8 cellular contexts compared by ENCODE assay signal in the genomic region with DNA sequence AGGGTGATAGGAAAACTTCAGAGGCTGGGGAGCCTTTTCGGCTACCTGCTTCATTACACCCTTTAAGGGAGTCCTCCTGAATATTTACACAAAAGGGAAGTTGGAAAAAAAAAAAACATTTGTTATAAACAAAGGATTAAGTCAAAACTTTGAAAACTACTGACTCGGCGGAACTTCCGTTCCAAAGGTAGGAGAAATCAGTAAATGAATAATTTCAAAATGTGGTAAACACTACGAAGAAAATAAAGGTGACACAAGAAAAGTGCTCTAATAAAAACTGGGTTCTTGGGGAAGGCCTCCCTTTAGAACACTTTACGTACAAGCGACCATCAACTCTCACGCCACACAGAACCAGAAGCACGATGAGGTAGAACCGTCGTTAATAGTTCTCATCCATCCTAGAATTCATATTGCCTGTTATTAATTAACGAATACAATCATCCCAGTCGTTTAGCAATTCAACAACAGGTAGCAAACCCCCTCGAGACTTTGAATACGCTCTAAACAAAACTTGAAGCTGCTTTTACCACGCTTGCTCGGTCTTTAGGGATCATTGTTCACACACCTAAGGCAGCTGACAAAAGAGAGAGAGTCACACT. TPM values are rescaled to one million over a fixed set of nuclear protein-coding genes. Genes with fewer than 3 reads are reported as not detected.
A peak's percentile ranks its signal among the peaks of the same experiment; 100 is the strongest.
DNase-seq lines count a peak whose midpoint lies in the region; ATAC-seq and TF ChIP-seq lines count a peak whose summit lies in the region.

No MANE protein-coding gene starts in this region.

- no peaks in the 10 kb centered on the region for H3K36me3 ChIP-seq in PC-9 (ENCODE audit: low read depth)
- no peaks in the 10 kb centered on the region for H3K36me3 ChIP-seq in duodenal mucosa (ENCODE audit: control insufficient read depth in 1 of 2, insufficient read depth in 2 of 2, low read length in 2 of 2)

- H3K4me3 Mint-ChIP-seq in naive thymus-derived CD8-positive, alpha-beta T cell, result peak overlapping the region; percentile 85 to 98 (median 92)

- H3F3A ChIP-seq in PC-9 (ENCODE audit: insufficient read depth, low read depth), result peaks cover 21% of the 10 kb centered on the region

- H3K27me3 Mint-ChIP-seq in naive thymus-derived CD8-positive, alpha-beta T cell, result no peaks in the 10 kb centered on the region

- peak overlapping the region; percentile 97 for H3K4me2 ChIP-seq in PC-9

- ATAC-seq in GM19467 (IDR thresholded peaks at IDR 0.05; ENCODE audit: unreplicated experiment) (peak; percentile 3), HG03139 (IDR thresholded peaks at IDR 0.05; ENCODE audit: unreplicated experiment) (no peak), GM18867 (IDR thresholded peaks at IDR 0.05; ENCODE audit: unreplicated experiment) (no peak)
- ATAC-seq in naive thymus-derived CD8-positive, alpha-beta T cell, result peak in 1 of 2 donors; percentile 2

- CTCF ChIA-PET in PC-9 (lab: Charles Lee), result interaction anchor here (0.6 kb wide), 1 partner anchor 233 kb away, joined by 14 read pairs; no protein-coding TSS in a partner anchor

- intact Hi-C loops in PC-9 (cut with micrococcal nuclease; ENCODE audit: unreplicated experiment), result loop anchor here (5.0 kb wide), 1 partner anchor 459 kb away; no protein-coding TSS in a partner anchor

- H3K4me1 ChIP-seq in PC-9 (replicated peaks; ENCODE audit: insufficient read depth), result peaks cover 20% of the 10 kb centered on the region
- peaks cover 15 to 20% of the 10 kb centered on the region in 2 donors for H3K4me1 ChIP-seq in duodenal mucosa (ENCODE audit: control insufficient read depth in 1 of 2, insufficient read depth in 2 of 2, low read length in 2 of 2)

- H3K4me1 Mint-ChIP-seq in naive thymus-derived CD8-positive, alpha-beta T cell, result peaks cover 9 to 47% (median 35%) of the 10 kb centered on the region in 4 donors

- H3K27me3 ChIP-seq in PC-9 (ENCODE audit: insufficient read depth, low read depth) (no peaks in the 10 kb centered on the region), duodenal mucosa (ENCODE audit: control insufficient read depth in 1 of 2, insufficient read depth in 2 of 2, low read length in 2 of 2) (no peaks in the 10 kb centered on the region)

- H2AFZ ChIP-seq in PC-9, result peak overlapping the region; percentile 73

- H3K9me2 ChIP-seq in PC-9 (ENCODE audit: insufficient read depth), result no peaks in the 10 kb centered on the region

- H4K20me1 ChIP-seq in PC-9 (ENCODE audit: insufficient read depth), result peaks cover 44% of the 10 kb centered on the region

- peak; percentile 14 for DNase-seq in AG20443 (ENCODE audit: low spot score)
- DNase-seq in PC-9, result no peak
- peak in 2 of 10 donors; percentile 13 to 15 for DNase-seq in naive thymus-derived CD8-positive, alpha-beta T cell
- DNase-seq in 8988T, result no peak

- TF ChIP-seq CTCF in PC-9 (conservative IDR thresholded peaks at IDR 0.05), result no peak

- no peaks in the 10 kb centered on the region for H3K9me3 Mint-ChIP-seq in naive thymus-derived CD8-positive, alpha-beta T cell

- POLR2A ChIA-PET in PC-9 (lab: Charles Lee; ENCODE audit: unreplicated experiment), result interaction anchor here (0.6 kb wide), 1 partner anchor 44 kb away, joined by 3 read pairs; no protein-coding TSS in a partner anchor
- POLR2A ChIA-PET in naive thymus-derived CD8-positive, alpha-beta T cell (lab: Charles Lee), result interaction anchor here (0.6 to 1.5 kb wide), 8 partner anchors 8 to 536 kb away, joined by 3 to 7 read pairs (median 4); a partner anchor contains a TSS

- H3K79me2 ChIP-seq in PC-9 (ENCODE audit: low read depth), result peaks cover 62% of the 10 kb centered on the region

- H3K9me3 ChIP-seq in PC-9 (ENCODE audit: insufficient read depth, low read depth) (no peaks in the 10 kb centered on the region), duodenal mucosa (ENCODE audit: control insufficient read depth in 1 of 2, low read length in 2 of 2) (no peaks in the 10 kb centered on the region)

- H3K9ac ChIP-seq in duodenal mucosa (ENCODE audit: low read depth in 1 of 2, low read length in 2 of 2), result peak overlapping the region; percentile 71 to 79

- peak overlapping the region; percentile 87 to 99 (median 92) for H3K27ac Mint-ChIP-seq in naive thymus-derived CD8-positive, alpha-beta T cell

- peaks cover 0 to 2% (median 0%) of the 10 kb centered on the region in 3 donors for H3K36me3 Mint-ChIP-seq in naive thymus-derived CD8-positive, alpha-beta T cell

- BruUV-seq in PC-9 (replicated peaks; lab: Mats Ljungman, UMichigan), result TSS peak; percentile 41

- H3K27ac ChIP-seq in PC-9 (peak overlapping the region; percentile 77), duodenal mucosa (ENCODE audit: low read depth, low read length) (peak overlapping the region; percentile 90)

- peak overlapping the region; percentile 67 for H3K4me3 ChIP-seq in PC-9
- H3K4me3 ChIP-seq in duodenal mucosa (ENCODE audit: low read depth in 1 of 2, low read length in 2 of 2), result peak overlapping the region; percentile 86 to 87

RNA-seq across cellular contexts. Expression of a gene that starts 0.9 kb away (rescaled TPM):
- total RNA-seq in PC-9 (2021), result 88.1 and 130 TPM in 2 replicates
- total RNA-seq in naive thymus-derived CD8-positive, alpha-beta T cell, result 100 to 1,000 TPM in 1 of 2 experiments, 10 to 100 TPM in 1; 99.6 to 111 TPM
- polyA plus RNA-seq in naive thymus-derived CD8-positive, alpha-beta T cell, result 10 to 100 TPM; 57.7 to 67.0 (median 65.6) TPM

RNA-seq across cellular contexts. Expression of a gene that starts 22.1 kb away (rescaled TPM):
- 60.2 and 63.2 TPM in 2 replicates for total RNA-seq in PC-9 (2021)
- 10 to 100 TPM; 90.2 to 95.5 TPM for total RNA-seq in naive thymus-derived CD8-positive, alpha-beta T cell
- polyA plus RNA-seq in naive thymus-derived CD8-positive, alpha-beta T cell, result 10 to 100 TPM; 23.5 to 43.6 (median 28.5) TPM
